In genomic region chr11:118651820-118652219, GRCh38 we compare ENCODE assay signal across 27 cellular contexts. TPM values are rescaled to one million over a fixed set of nuclear protein-coding genes. Genes with fewer than 3 reads are reported as not detected.
DNase-seq lines count a peak whose midpoint lies in the region; ATAC-seq and TF ChIP-seq lines count a peak whose summit lies in the region.
"Had no signal": no experiment of that assay in that cellular context is flagged by ENCODE, and none has a peak within 500 bp of the region (broad histone marks: within the 10 kb centered on the region; RNA-seq: fewer than 3 reads in every experiment).

No MANE protein-coding gene starts in this region.

- ATAC-seq in natural killer cell treated with Interleukin-12 subunit alpha and Interleukin-12 subunit beta and Interleukin-15 and Interleukin-18, amount 100 ng/mL, for 72 hours = no peak
- ATAC-seq in natural killer cell = no peak
- ATAC-seq: GM12878, GM23338, Panc1 had no signal

- CTCF ChIA-PET in Calu3 (lab: Charles Lee) = no interaction called here

- H3K4me1 Mint-ChIP-seq in natural killer cell treated with Interleukin-12 subunit alpha and Interleukin-12 subunit beta and Interleukin-15 and Interleukin-18, amount 100 ng/mL, for 72 hours (ENCODE audit: low read depth in 2 of 2) = peaks cover 6 to 7% of the 10 kb centered on the region in 2 donors
- H3K4me1 Mint-ChIP-seq in natural killer cell (peaks cover 7% of the 10 kb centered on the region in 2 donors), chondrocyte (ENCODE audit: low read depth) (peaks cover under 1% of the 10 kb centered on the region), Calu3 (ENCODE audit: low read depth, unreplicated experiment) (no peaks in the 10 kb centered on the region)
- H3K4me1 Mint-ChIP-seq in T-helper 2 cell treated with Interferon-gamma antibody and Interleukin-4, amounts not matched to agents 5 μg/mL and 100 μg/mL, for 36 hours (ENCODE audit: low read depth) = peaks cover 5% of the 10 kb centered on the region
- H3K4me1 Mint-ChIP-seq: GM23338, H9 had no signal

- DNase-seq in natural killer cell treated with Interleukin-12 subunit alpha and Interleukin-12 subunit beta and Interleukin-15 and Interleukin-18, amount 100 ng/mL, for 72 hours (ENCODE audit: low spot score) = peak; percentile 23
- DNase-seq in natural killer cell (no peak), chondrocyte (ENCODE audit: low spot score) (no peak), posterior vena cava (ENCODE audit: low spot score) (peak; percentile 20), UCSD-AML1 (lab: John Stamatoyannopoulos, UW; ENCODE audit: unreplicated experiment) (no peak), Calu3 (no peak)
- DNase-seq in T-helper 2 cell treated with Interferon-gamma antibody and Interleukin-4, amounts not matched to agents 5 μg/mL and 100 μg/mL, for 36 hours (ENCODE audit: low spot score) = no peak
- DNase-seq: ACHN; BE2C; Caco-2; CD4-positive, CD25-positive, alpha-beta regulatory T cell; DMS 273 treated with DMSO at 0.1 percent for 48 hours; DMS79; EL; H9; IMR-90; KG1; NCI-H1694 treated with DMSO at 0.1 percent for 48 hours; NCI-H2171; NCI-H226; NCI-H510A; NCI-H69; SHP77 treated with DMSO at 0.1 percent for 48 hours had no signal

- H3K9me3 Mint-ChIP-seq in natural killer cell treated with Interleukin-12 subunit alpha and Interleukin-12 subunit beta and Interleukin-15 and Interleukin-18, amount 100 ng/mL, for 72 hours = no peaks in the 10 kb centered on the region
- H3K9me3 Mint-ChIP-seq in natural killer cell (no peaks in the 10 kb centered on the region), chondrocyte (ENCODE audit: low read depth) (no peaks in the 10 kb centered on the region), Calu3 (ENCODE audit: low read depth, unreplicated experiment) (no peaks in the 10 kb centered on the region)
- no peaks in the 10 kb centered on the region for H3K9me3 Mint-ChIP-seq in T-helper 2 cell treated with Interferon-gamma antibody and Interleukin-4, amounts not matched to agents 5 μg/mL and 100 μg/mL, for 36 hours
- H3K9me3 Mint-ChIP-seq: CD4-positive, CD25-positive, alpha-beta regulatory T cell; GM23338; H9 had no signal

- no peak for TF ChIP-seq CTCF in natural killer cell (IDR thresholded peaks at IDR 0.05)
- TF ChIP-seq CTCF in chondrocyte (IDR thresholded peaks at IDR 0.05) = no peak
- TF ChIP-seq CTCF in Calu3 (IDR thresholded peaks at IDR 0.05; ENCODE audit: unreplicated experiment) = no peak

- H3K27me3 Mint-ChIP-seq in natural killer cell treated with Interleukin-12 subunit alpha and Interleukin-12 subunit beta and Interleukin-15 and Interleukin-18, amount 100 ng/mL, for 72 hours = no peaks in the 10 kb centered on the region
- H3K27me3 Mint-ChIP-seq in natural killer cell (ENCODE audit: low read depth in 2 of 2) (no peaks in the 10 kb centered on the region), chondrocyte (ENCODE audit: low read depth) (no peaks in the 10 kb centered on the region), Calu3 (ENCODE audit: unreplicated experiment) (no peaks in the 10 kb centered on the region)
- peaks cover 3% of the 10 kb centered on the region for H3K27me3 Mint-ChIP-seq in T-helper 2 cell treated with Interferon-gamma antibody and Interleukin-4, amounts not matched to agents 5 μg/mL and 100 μg/mL, for 36 hours (ENCODE audit: low read depth)

- H3K36me3 Mint-ChIP-seq in natural killer cell treated with Interleukin-12 subunit alpha and Interleukin-12 subunit beta and Interleukin-15 and Interleukin-18, amount 100 ng/mL, for 72 hours = no peaks in the 10 kb centered on the region
- no peaks in the 10 kb centered on the region for H3K36me3 Mint-ChIP-seq in natural killer cell
- H3K36me3 Mint-ChIP-seq in chondrocyte (ENCODE audit: low read depth) = peaks cover 65% of the 10 kb centered on the region
- H3K36me3 Mint-ChIP-seq in T-helper 2 cell treated with Interferon-gamma antibody and Interleukin-4, amounts not matched to agents 5 μg/mL and 100 μg/mL, for 36 hours (ENCODE audit: low read depth) = no peaks in the 10 kb centered on the region
- peaks cover 5% of the 10 kb centered on the region for H3K36me3 Mint-ChIP-seq in Calu3 (ENCODE audit: insufficient read depth, unreplicated experiment)
- H3K36me3 Mint-ChIP-seq: CD4-positive, CD25-positive, alpha-beta regulatory T cell had no signal

- H3K4me3 Mint-ChIP-seq in natural killer cell treated with Interleukin-12 subunit alpha and Interleukin-12 subunit beta and Interleukin-15 and Interleukin-18, amount 100 ng/mL, for 72 hours = no peak overlapping the region
- H3K4me3 Mint-ChIP-seq in natural killer cell = no peak overlapping the region
- no peak overlapping the region for H3K4me3 Mint-ChIP-seq in chondrocyte (ENCODE audit: unreplicated experiment)
- H3K4me3 Mint-ChIP-seq in T-helper 2 cell treated with Interferon-gamma antibody and Interleukin-4, amounts not matched to agents 5 μg/mL and 100 μg/mL, for 36 hours = no peak overlapping the region
- no peak overlapping the region for H3K4me3 Mint-ChIP-seq in Calu3 (ENCODE audit: low read depth, unreplicated experiment)
- H3K4me3 Mint-ChIP-seq: CD4-positive, CD25-positive, alpha-beta regulatory T cell; GM23338; H9 had no signal

- H3K27ac Mint-ChIP-seq in natural killer cell treated with Interleukin-12 subunit alpha and Interleukin-12 subunit beta and Interleukin-15 and Interleukin-18, amount 100 ng/mL, for 72 hours = no peak overlapping the region
- H3K27ac Mint-ChIP-seq in natural killer cell (no peak overlapping the region), chondrocyte (ENCODE audit: unreplicated experiment) (peak overlapping the region; percentile 27), Calu3 (ENCODE audit: unreplicated experiment) (no peak overlapping the region)
- no peak overlapping the region for H3K27ac Mint-ChIP-seq in T-helper 2 cell treated with Interferon-gamma antibody and Interleukin-4, amounts not matched to agents 5 μg/mL and 100 μg/mL, for 36 hours
- H3K27ac Mint-ChIP-seq: GM23338, H9 had no signal

- no TSS peak for BruUV-seq in Calu3 (replicated peaks; lab: Mats Ljungman, UMichigan)

- intact Hi-C loops in natural killer cell (cut with micrococcal nuclease) = no loop called here
- intact Hi-C loops in posterior vena cava (cut with DNase I) = no loop called here
- intact Hi-C loops in Calu3 (cut with micrococcal nuclease; ENCODE audit: unreplicated experiment) = no loop called here

RNA-seq across cellular contexts. Expression of gene TREH, which starts 27.6 kb away (rescaled TPM):
- not detected for total RNA-seq in natural killer cell treated with Interleukin-12 subunit alpha and Interleukin-12 subunit beta and Interleukin-15 and Interleukin-18, amount 100 ng/mL, for 72 hours
- total RNA-seq in natural killer cell (not detected), chondrocyte (not detected in 3 replicates), posterior vena cava (not detected), Calu3 (2022) (0.21 and 0.49 TPM in 2 replicates)
- total RNA-seq: Caco-2; CD4-positive, CD25-positive, alpha-beta regulatory T cell; GM12878; GM23338; H9; IMR-90; OCI-LY7 had no signal

RNA-seq across cellular contexts. Expression of gene PHLDB1, which starts 44.4 kb away (rescaled TPM):
- 1 to 10 TPM in 1 of 2 donors, under 1 TPM in 1; 0.98 to 2.6 TPM for total RNA-seq in natural killer cell treated with Interleukin-12 subunit alpha and Interleukin-12 subunit beta and Interleukin-15 and Interleukin-18, amount 100 ng/mL, for 72 hours
- total RNA-seq in natural killer cell = 1 to 10 TPM in 1 of 3 donors, under 1 TPM in 2; 0.75 to 1.1 (median 0.95) TPM
- total RNA-seq in chondrocyte = 164 to 271 TPM (median 179 TPM) in 3 replicates
- 100 to 1,000 TPM; 155 to 201 TPM for total RNA-seq in posterior vena cava
- 30.3 and 37.1 TPM in 2 replicates for total RNA-seq in Calu3 (2022)

Comparison
In these comparisons a context has a peak if more than half of its experiments do, and no peak if none do; other contexts are left out.
1. DNase-seq: peak in natural killer cell treated with Interleukin-12 subunit alpha and Interleukin-12 subunit beta and Interleukin-15 and Interleukin-18, amount 100 ng/mL, for 72 hours (single experiment) and posterior vena cava (single experiment); none in natural killer cell (single experiment), chondrocyte (single experiment), UCSD-AML1 (single experiment), T-helper 2 cell treated with Interferon-gamma antibody and Interleukin-4, amounts not matched to agents 5 μg/mL and 100 μg/mL, for 36 hours (single experiment) and Calu3 (single experiment).